ENCODE assay signal across 11 cellular contexts in genomic region chr2:9972621-9973445, GRCh38. TPM values are rescaled to one million over a fixed set of nuclear protein-coding genes. Genes with fewer than 3 reads are reported as not detected.
DNase-seq lines count a peak whose midpoint lies in the region; ATAC-seq, FAIRE-seq and TF ChIP-seq lines count a peak whose summit lies in the region.
"Had no signal": no experiment of that assay in that cellular context is flagged by ENCODE, and none has a peak within 500 bp of the region (broad histone marks: within the 10 kb centered on the region; RNA-seq: fewer than 3 reads in every experiment).

No MANE protein-coding gene starts in this region.

- no peaks in the 10 kb centered on the region for H3K36me3 Mint-ChIP-seq in activated T-helper 17 cell treated with anti-CD3 and anti-CD28 coated beads, Interleukin-2, amount 50 U/mL, for 72 hours (ENCODE audit: low read depth)

- H3K9me3 Mint-ChIP-seq in activated T-helper 17 cell treated with anti-CD3 and anti-CD28 coated beads, Interleukin-2, amount 50 U/mL, for 72 hours: no peaks in the 10 kb centered on the region

- no peaks in the 10 kb centered on the region for H3K27me3 Mint-ChIP-seq in activated T-helper 17 cell treated with anti-CD3 and anti-CD28 coated beads, Interleukin-2, amount 50 U/mL, for 72 hours

- H3K4me3 ChIP-seq in foreskin fibroblast (ENCODE audit: low read depth in 1 of 2, low read length in 2 of 2) (no peak overlapping the region), skeletal muscle cell (ENCODE audit: low read depth, low read length) (no peak overlapping the region)
- H3K4me3 ChIP-seq: ascending aorta, HAP-1 had no signal

- H3K27ac Mint-ChIP-seq in activated T-helper 17 cell treated with anti-CD3 and anti-CD28 coated beads, Interleukin-2, amount 50 U/mL, for 72 hours: no peak overlapping the region

- peaks cover 23% of the 10 kb centered on the region for H3K4me1 Mint-ChIP-seq in activated T-helper 17 cell treated with anti-CD3 and anti-CD28 coated beads, Interleukin-2, amount 50 U/mL, for 72 hours

- H3K27ac ChIP-seq in foreskin keratinocyte: no peak overlapping the region
- H3K27ac ChIP-seq: ascending aorta had no signal

- no peaks in the 10 kb centered on the region for H3K27me3 ChIP-seq in foreskin keratinocyte
- H3K27me3 ChIP-seq: ascending aorta had no signal

- H3K4me3 Mint-ChIP-seq in activated T-helper 17 cell treated with anti-CD3 and anti-CD28 coated beads, Interleukin-2, amount 50 U/mL, for 72 hours: peak overlapping the region; percentile 30

- FAIRE-seq in HTR-8/SVneo (lab: Jason Lieb, UNC): no peak

- no peak for ATAC-seq in activated T-helper 17 cell treated with anti-CD3 and anti-CD28 coated beads, Interleukin-2, amount 50 U/mL, for 72 hours (replicated peaks)
- ATAC-seq in HG02798 (IDR thresholded peaks at IDR 0.05; ENCODE audit: poor library complexity, unreplicated experiment) (no peak), foreskin keratinocyte (no peak)

- peak; percentile 48 for DNase-seq in HCEC 1CT
- DNase-seq in foreskin fibroblast: peak; percentile 77 to 91
- DNase-seq in skeletal muscle cell (ENCODE audit: low read depth): peak; percentile 52
- no peak for DNase-seq in HTR-8/SVneo (ENCODE audit: insufficient read length, low spot score)
- no peak for DNase-seq in foreskin keratinocyte
- no peak for DNase-seq in NCI-H187 (lab: John Stamatoyannopoulos, UW)
- DNase-seq: NCI-H2081 had no signal

- TF ChIP-seq CTCF in foreskin fibroblast (IDR thresholded peaks at IDR 0.05; ENCODE audit: low read depth, low read length) (no peak), foreskin keratinocyte (conservative IDR thresholded peaks at IDR 0.05) (no peak)

- peaks cover 5% of the 10 kb centered on the region for H3K4me1 ChIP-seq in foreskin keratinocyte
- H3K4me1 ChIP-seq: HAP-1 had no signal

RNA-seq across cellular contexts. Expression of gene GRHL1, which starts 21.3 kb away (rescaled TPM):
- under 1 TPM; 0.82 to 0.85 TPM for total RNA-seq in activated T-helper 17 cell treated with anti-CD3 and anti-CD28 coated beads, Interleukin-2, amount 50 U/mL, for 72 hours
- 0.92 and 1.2 TPM in 2 replicates for total RNA-seq in foreskin keratinocyte
- polyA plus RNA-seq in foreskin keratinocyte: 0.35 and 0.41 TPM in 2 replicates

Comparison
In these comparisons a context has a peak if more than half of its experiments do, and no peak if none do; other contexts are left out.
1. DNase-seq: peak in HCEC 1CT (single experiment), foreskin fibroblast (2 of 2) and skeletal muscle cell (single experiment); none in HTR-8/SVneo (single experiment), foreskin keratinocyte (0 of 2) and NCI-H187 (0 of 2).